In the genomic region with DNA sequence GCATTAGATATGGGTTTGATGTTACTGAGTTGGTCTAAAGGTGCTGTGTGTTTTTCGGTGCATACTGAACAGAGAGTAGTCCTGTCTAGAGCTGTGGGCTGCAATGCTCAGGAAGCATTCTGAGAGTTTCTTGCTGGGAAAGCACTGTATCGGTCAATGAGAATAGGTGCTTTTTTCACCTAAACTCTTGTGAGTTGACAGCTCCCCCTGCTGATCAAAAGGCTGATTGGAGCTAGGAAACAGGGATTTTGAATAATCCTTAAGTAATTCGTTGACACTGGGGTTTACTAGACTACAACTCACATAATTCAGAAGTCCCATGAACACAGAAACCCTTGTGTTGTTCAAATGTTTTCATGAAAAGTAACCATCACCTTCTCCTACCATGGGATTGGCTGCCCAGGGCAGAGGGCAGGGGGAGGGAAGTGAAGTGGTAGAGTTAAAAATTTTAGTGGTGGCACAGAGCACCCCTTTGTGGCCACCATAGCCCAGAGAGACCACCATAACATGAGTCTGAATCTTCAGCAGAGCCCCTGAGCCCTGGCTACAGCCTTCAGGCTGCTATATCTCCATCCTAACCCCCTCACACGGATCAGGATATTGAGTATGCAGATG, we compare ENCODE assay signal across 8 cellular contexts. TPM values are rescaled to one million over a fixed set of nuclear protein-coding genes. Genes with fewer than 3 reads are reported as not detected.
DNase-seq lines count a peak whose midpoint lies in the region; ATAC-seq lines count a peak whose summit lies in the region.

No MANE protein-coding gene starts in this region.

- ATAC-seq in T-cell (replicated peaks in 1 of 4) (peak in 3 of 4 experiments; percentile 37 to 68 (median 56)), GM18873 (IDR thresholded peaks at IDR 0.05; ENCODE audit: low FRiP score, unreplicated experiment) (no peak)

- H3K27ac Mint-ChIP-seq in T-cell: no peak overlapping the region

- peaks cover 2 to 7% (median 3%) of the 10 kb centered on the region in 3 donors for H3K4me1 Mint-ChIP-seq in T-cell

- DNase-seq in NCI-H1694 (lab: John Stamatoyannopoulos, UW) (peak; percentile 37), NCI-H1694 treated with DMSO at 0.1 percent for 48 hours (lab: John Stamatoyannopoulos, UW) (no peak), KG1 (lab: John Stamatoyannopoulos, UW) (peak; percentile 54), T-cell (peak in 23 of 34 experiments; percentile 10 to 61 (median 41)), cerebellum (ENCODE audit: low spot score) (peak; percentile 64), left kidney (ENCODE audit: low read depth, low spot score) (peak; percentile 88), superior temporal gyrus (ENCODE audit: extremely low spot score) (peak; percentile 86)

- CTCF ChIA-PET in T-cell (lab: Charles Lee): interaction anchor here (0.5 to 2.2 kb wide), 8 partner anchors 10 to 780 kb away, joined by 3 to 17 read pairs (median 4); a partner anchor contains a TSS

- peaks cover 3 to 5% of the 10 kb centered on the region in 2 donors for H3K27me3 Mint-ChIP-seq in T-cell

- H3K36me3 Mint-ChIP-seq in T-cell: no peaks in the 10 kb centered on the region

- POLR2A ChIA-PET in T-cell (lab: Charles Lee): no interaction called here

- no peak overlapping the region for H3K4me3 Mint-ChIP-seq in T-cell

- no peaks in the 10 kb centered on the region for H3K9me3 Mint-ChIP-seq in T-cell

RNA-seq across cellular contexts. Expression of a gene that starts 13.0 kb away (rescaled TPM):
- total RNA-seq in T-cell (10 to 100 TPM; 36.4 to 71.9 (median 56.7) TPM), cerebellum (19.3 TPM)

RNA-seq across cellular contexts. Expression of a gene that starts 19.0 kb away (rescaled TPM):
- 10 to 100 TPM; 29.2 to 41.3 (median 38.4) TPM for total RNA-seq in T-cell
- 30.5 TPM for total RNA-seq in cerebellum
